Comparison of ENCODE assay signal across 11 cellular contexts in the genomic region with DNA sequence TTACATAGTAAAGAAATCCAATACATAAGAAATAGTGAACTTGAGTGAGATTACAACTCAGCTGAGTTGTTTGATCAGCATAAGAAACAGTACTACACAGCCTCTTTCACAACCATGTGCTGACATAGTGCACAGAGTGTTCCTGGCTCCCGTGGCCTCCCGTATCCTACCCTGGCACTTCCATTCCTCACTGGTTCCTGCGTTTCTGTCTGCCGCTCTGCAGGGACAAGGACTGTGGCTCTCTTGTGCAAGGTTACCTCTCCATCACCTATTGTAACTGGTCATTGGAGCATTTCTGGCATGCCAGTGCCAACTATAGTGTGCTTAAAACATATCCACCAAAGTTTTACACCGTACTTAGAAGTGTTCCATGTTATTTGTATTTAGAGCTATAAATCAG. TPM values are rescaled to one million over a fixed set of nuclear protein-coding genes. Genes with fewer than 3 reads are reported as not detected.
DNase-seq lines count a peak whose midpoint lies in the region; ATAC-seq, FAIRE-seq and TF ChIP-seq lines count a peak whose summit lies in the region.
"Had no signal": no experiment of that assay in that cellular context is flagged by ENCODE, and none has a peak within 500 bp of the region (broad histone marks: within the 10 kb centered on the region; RNA-seq: fewer than 3 reads in every experiment).

No MANE protein-coding gene starts in this region.

- no peaks in the 10 kb centered on the region for H3K27me3 Mint-ChIP-seq in T-cell

- H3K4me1 Mint-ChIP-seq in T-cell: peaks cover 26 to 28% (median 28%) of the 10 kb centered on the region in 3 donors

- H3K4me3 Mint-ChIP-seq in T-cell: no peak overlapping the region

- intact Hi-C loops in HCT116 (cut with micrococcal nuclease): loop anchor here (5.0 to 10.0 kb wide), 3 partner anchors 514 to 804 kb away; a partner anchor contains a TSS
- intact Hi-C loops in psoas muscle (cut with DNase I): loop anchor here (5.0 to 10.0 kb wide), 4 partner anchors 364 to 652 kb away; no protein-coding TSS in a partner anchor

- peak overlapping the region in 1 of 2 donors; percentile 49 for H3K27ac Mint-ChIP-seq in T-cell

- RAD21 ChIA-PET in HCT116 (lab: Charles Lee; ENCODE audit: low non-redundant PET in 1 of 2, low total read pairs in 2 of 2, uncharacterized antibody in 2 of 2, unreplicated experiment in 2 of 2): interaction anchor here (1.0 to 1.8 kb wide), 9 partner anchors 273 to 654 kb away, joined by 3 to 10 read pairs (median 4); no protein-coding TSS in a partner anchor

- TF ChIP-seq CTCF in HCT116 (IDR thresholded peaks at IDR 0.05 in 2 of 3, conservative IDR thresholded peaks at IDR 0.05 in 1 of 3; ENCODE audit: borderline replicate concordance in 1 of 3, insufficient read depth in 1 of 3, low read depth in 2 of 3, low read length in 2 of 3) (no peak), gastroesophageal sphincter (IDR thresholded peaks at IDR 0.05) (no peak), psoas muscle (IDR thresholded peaks at IDR 0.05) (no peak)

- ATAC-seq in HCT116: peak; percentile 46; the same call in 1 of the 2 replicates
- ATAC-seq in T-cell (replicated peaks in 1 of 4): peak in 3 of 4 experiments; percentile 17 to 32 (median 20)
- peak; percentile 72 for ATAC-seq in gastroesophageal sphincter
- ATAC-seq in psoas muscle: peak; percentile 42 to 95 (median 84)
- ATAC-seq in GM18511 (IDR thresholded peaks at IDR 0.05; ENCODE audit: unreplicated experiment): no peak
- ATAC-seq in HG02759 (IDR thresholded peaks at IDR 0.05; ENCODE audit: unreplicated experiment): no peak

- no peaks in the 10 kb centered on the region for H3K79me2 ChIP-seq in HCT116 (ENCODE audit: insufficient read depth, low read length)

- H3K27ac ChIP-seq in HCT116 (ENCODE audit: low read depth, low read length) (no peak overlapping the region), gastroesophageal sphincter (no peak overlapping the region), psoas muscle (no peak overlapping the region)
- H3K27ac ChIP-seq: dorsolateral prefrontal cortex had no signal

- no peaks in the 10 kb centered on the region for H3K36me3 Mint-ChIP-seq in T-cell

- no peak for TF ChIP-seq RAD21 in HCT116 (IDR thresholded peaks at IDR 0.05; ENCODE audit: low read depth)

- DNase-seq in HCT116 (ENCODE audit: low read depth, low spot score) (no peak), T-cell (no peak), psoas muscle (peak; percentile 26 to 61), UCSD-AML1 (lab: John Stamatoyannopoulos, UW; ENCODE audit: unreplicated experiment) (no peak), RCC 7860 (ENCODE audit: low spot score) (no peak)
- DNase-seq: dorsolateral prefrontal cortex; stimulated activated naive CD4-positive, alpha-beta T cell treated with Interleukin-2 at 50 U/mL for 16 hours had no signal

- H3K4me1 ChIP-seq in HCT116 (ENCODE audit: control insufficient read depth in 1 of 2, insufficient read depth in 2 of 2, low read length in 2 of 2) (peaks cover 3 to 6% of the 10 kb centered on the region in 2 experiments; a peak in 3 of 4 replicates), gastroesophageal sphincter (peaks cover 0 to 6% (median 0%) of the 10 kb centered on the region in 3 donors), psoas muscle (peaks cover 2% of the 10 kb centered on the region)

- H2AFZ ChIP-seq in HCT116 (ENCODE audit: low read depth, low read length, poor library complexity, severe bottlenecking): peak overlapping the region; percentile 6

- H3K9me3 Mint-ChIP-seq in T-cell: no peaks in the 10 kb centered on the region

- no peak for FAIRE-seq in RCC 7860 (lab: Jason Lieb, UNC)

- POLR2A ChIA-PET in HCT116 (lab: Charles Lee): no interaction called here
- POLR2A ChIA-PET in T-cell (lab: Charles Lee): interaction anchor here in 1 of 2 donors (0.6 to 1.1 kb wide), 2 partner anchors 9 kb away, joined by 3 read pairs; no protein-coding TSS in a partner anchor

- H3K4me3 ChIP-seq in HCT116 (replicated peaks in 1 of 2; ENCODE audit: low read depth in 1 of 2, low read length in 2 of 2) (no peak overlapping the region), gastroesophageal sphincter (no peak overlapping the region), psoas muscle (no peak overlapping the region)
- H3K4me3 ChIP-seq: dorsolateral prefrontal cortex, skin epidermis had no signal

- no peak for TF ChIP-seq POLR2A in HCT116 (IDR thresholded peaks at IDR 0.05; ENCODE audit: borderline replicate concordance, extremely low read depth, insufficient read depth, insufficient read length)
- no peak for TF ChIP-seq POLR2A in gastroesophageal sphincter (IDR thresholded peaks at IDR 0.05)

- 52 to 68% methylated on average over 5 of the region's 5 CpGs for WGBS in gastroesophageal sphincter (ENCODE audit: low coverage in 1 of 2), 2 donors
- 25 to 42% (median 30%) methylated on average over 5 of the region's 5 CpGs for WGBS in psoas muscle, 3 donors

- H3K4me2 ChIP-seq in HCT116 (ENCODE audit: low read length): no peak overlapping the region

- H3K27me3 ChIP-seq in HCT116 (ENCODE audit: insufficient read depth, low read length) (no peaks in the 10 kb centered on the region), gastroesophageal sphincter (no peaks in the 10 kb centered on the region), psoas muscle (ENCODE audit: insufficient read depth in 3 of 3, low read length in 2 of 3) (no peaks in the 10 kb centered on the region)

- no peak overlapping the region for H3K9ac ChIP-seq in HCT116 (ENCODE audit: low read length)

- no peaks in the 10 kb centered on the region for H3K36me3 ChIP-seq in HCT116 (ENCODE audit: control insufficient read depth in 1 of 2, insufficient read depth in 2 of 2, low read length in 2 of 2)
- H3K36me3 ChIP-seq in gastroesophageal sphincter: no peaks in the 10 kb centered on the region
- no peaks in the 10 kb centered on the region for H3K36me3 ChIP-seq in psoas muscle (ENCODE audit: insufficient read depth in 1 of 2, low read depth in 1 of 2)

- no peaks in the 10 kb centered on the region for H4K20me1 ChIP-seq in HCT116 (ENCODE audit: insufficient read depth)

- TF ChIP-seq EP300 in gastroesophageal sphincter (IDR thresholded peaks at IDR 0.05): no peak

- CTCF ChIA-PET in HCT116 (lab: Charles Lee) (interaction anchor here (0.6 to 4.0 kb wide), 22 partner anchors 9 to 908 kb away, joined by 3 to 57 read pairs (median 6); no protein-coding TSS in a partner anchor), T-cell (lab: Charles Lee) (interaction anchor here (0.5 to 4.3 kb wide), 43 partner anchors 9 to 908 kb away, joined by 3 to 73 read pairs (median 4); no protein-coding TSS in a partner anchor)

- BruUV-seq in HCT116 (replicated peaks; lab: Mats Ljungman, UMichigan): no TSS peak

- H3K9me3 ChIP-seq in HCT116 (ENCODE audit: control insufficient read depth in 1 of 2, insufficient read depth in 1 of 2, low read depth in 1 of 2, low read length in 2 of 2): no peaks in the 10 kb centered on the region
- H3K9me3 ChIP-seq in gastroesophageal sphincter: no peaks in the 10 kb centered on the region
- no peaks in the 10 kb centered on the region for H3K9me3 ChIP-seq in psoas muscle

- H3K9me2 ChIP-seq in HCT116 (ENCODE audit: insufficient read depth): no peaks in the 10 kb centered on the region

TF ChIP-seq in HCT116, 20 proteins besides CTCF, POLR2A, EP300 and RAD21:
- no peak for TF ChIP-seq ZFX (IDR thresholded peaks at IDR 0.05)
- TF ChIP-seq, protein P1, sequence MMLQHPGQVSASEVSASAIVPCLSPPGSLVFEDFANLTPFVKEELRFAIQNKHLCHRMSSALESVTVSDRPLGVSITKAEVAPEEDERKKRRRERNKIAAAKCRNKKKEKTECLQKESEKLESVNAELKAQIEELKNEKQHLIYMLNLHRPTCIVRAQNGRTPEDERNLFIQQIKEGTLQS (IDR thresholded peaks at IDR 0.05): no peak
- no peak for TF ChIP-seq YY1 (IDR thresholded peaks at IDR 0.05; ENCODE audit: extremely low read depth, insufficient replicate concordance, low read depth, low read length)
- TF ChIP-seq JUND (IDR thresholded peaks at IDR 0.05): no peak
- TF ChIP-seq SIN3A (IDR thresholded peaks at IDR 0.05; ENCODE audit: low read depth): no peak

RNA-seq across cellular contexts. Expression of a gene that starts 46.3 kb away (rescaled TPM):
- 0.86 TPM for total RNA-seq in HCT116 (2021; ENCODE audit: unreplicated experiment)
- 0.53 and 1.2 TPM in 2 replicates for polyA plus RNA-seq in HCT116 (2012)
- 100 to 1,000 TPM in 4 of 5 donors, 10 to 100 TPM in 1; 53.7 to 159 (median 119) TPM for total RNA-seq in T-cell
- total RNA-seq in gastroesophageal sphincter: 1 to 10 TPM in 2 of 4 donors, under 1 TPM in 1, not detected in 1; 0.22 to 2.7 (median 1.7) TPM
- total RNA-seq in psoas muscle: 1 to 10 TPM in 1 of 4 donors, under 1 TPM in 3; 0.19 to 1.2 (median 0.69) TPM
- polyA plus RNA-seq in psoas muscle: under 1 TPM; 0.18 to 0.38 (median 0.26) TPM

RNA-seq across cellular contexts. Expression of a gene that starts 46.7 kb away (rescaled TPM):
- total RNA-seq in HCT116 (2021; ENCODE audit: unreplicated experiment): 0.96 TPM
- polyA plus RNA-seq in HCT116 (2012): 0.71 and 0.77 TPM in 2 replicates
- total RNA-seq in T-cell: 10 to 100 TPM in 3 of 5 donors, 1 to 10 TPM in 2; 9.6 to 15.4 (median 14.2) TPM
- total RNA-seq in gastroesophageal sphincter: 1 to 10 TPM; 1.4 to 8.1 (median 3.6) TPM
- 1 to 10 TPM in 1 of 4 donors, under 1 TPM in 3; 0.48 to 1.1 (median 0.59) TPM for total RNA-seq in psoas muscle
- polyA plus RNA-seq in psoas muscle: under 1 TPM; 0.63 to 0.77 (median 0.64) TPM

Comparison
In these comparisons a context has a peak if more than half of its experiments do, and no peak if none do; other contexts are left out.
1. ATAC-seq: peak in HCT116 (single experiment), T-cell (3 of 4), gastroesophageal sphincter (single experiment) and psoas muscle (4 of 4); none in GM18511 (single experiment) and HG02759 (single experiment).
2. DNase-seq: peak in psoas muscle (2 of 2); none in HCT116 (single experiment), T-cell (0 of 34), UCSD-AML1 (single experiment) and RCC 7860 (single experiment).
3. RNA of a gene that starts 46.3 kb away (total RNA-seq): 53.7 to 159 TPM in T-cell; 0.22 to 2.7 TPM in gastroesophageal sphincter, 0.19 to 1.2 TPM in psoas muscle and 0.86 TPM in HCT116 (single experiment); every median in the first group is over 10 times any median in the second.